19 cellular contexts compared by ENCODE assay signal in genomic region chr1:110541996-110542395, GRCh38. TPM values are rescaled to one million over a fixed set of nuclear protein-coding genes. Genes with fewer than 3 reads are reported as not detected.
A peak's percentile ranks its signal among the peaks of the same experiment; 100 is the strongest.
DNase-seq lines count a peak whose midpoint lies in the region; ATAC-seq lines count a peak whose summit lies in the region.
"Had no signal": no experiment of that assay in that cellular context is flagged by ENCODE, and none has a peak within 500 bp of the region (broad histone marks: within the 10 kb centered on the region; RNA-seq: fewer than 3 reads in every experiment).

No MANE protein-coding gene starts in this region.

- peak; percentile 98 for DNase-seq in G401 (ENCODE audit: low spot score)
- peak; percentile 7 for DNase-seq in NCI-H2171 (lab: John Stamatoyannopoulos, UW)
- DNase-seq in NCI-H446 treated with DMSO at 0.1 percent for 48 hours (lab: John Stamatoyannopoulos, UW) = peak; percentile 99
- peak; percentile 98 for DNase-seq in cerebellar cortex (ENCODE audit: low spot score)
- no peak for DNase-seq in NCI-H1694 (lab: John Stamatoyannopoulos, UW)
- DNase-seq in NCI-H524 (lab: John Stamatoyannopoulos, UW) = no peak
- DNase-seq in NOMO-1 treated with DMSO at 0.1 percent for 48 hours (lab: John Stamatoyannopoulos, UW; ENCODE audit: unreplicated experiment) = no peak
- DNase-seq: CD4-positive, alpha-beta memory T cell; COR-L47; DMS79; GF-D8; H9 had no signal

- ATAC-seq in GM21737 (IDR thresholded peaks at IDR 0.05; ENCODE audit: unreplicated experiment) = no peak
- ATAC-seq: GM23338, HCT116 had no signal

- in situ Hi-C loops in G401 (cut with HindIII; ENCODE audit: low sequenced_read_pairs) = no loop called here

RNA-seq across cellular contexts. Expression of gene KCNA10, which starts 23.0 kb away (rescaled TPM):
- total RNA-seq in G401 (2014; rRNA removed; shearing (Covaris generic)) = not detected in 2 replicates
- total RNA-seq: A172; A673; Calu3; CD4-positive, alpha-beta memory T cell; GM23338; H4; H9 had no signal

Comparison
In these comparisons a context has a peak if more than half of its experiments do, and no peak if none do; other contexts are left out.
1. DNase-seq: peak in G401 (single experiment), NCI-H2171 (single experiment), NCI-H446 treated with DMSO at 0.1 percent for 48 hours (single experiment) and cerebellar cortex (single experiment); none in NCI-H1694 (single experiment), NCI-H524 (0 of 2) and NOMO-1 treated with DMSO at 0.1 percent for 48 hours (single experiment).